In genomic region chr3:167626490-167626889, GRCh38 we compare ENCODE assay signal across 21 cellular contexts. TPM values are rescaled to one million over a fixed set of nuclear protein-coding genes. Genes with fewer than 3 reads are reported as not detected.
DNase-seq lines count a peak whose midpoint lies in the region; ATAC-seq, FAIRE-seq and TF ChIP-seq lines count a peak whose summit lies in the region.
"Had no signal": no experiment of that assay in that cellular context is flagged by ENCODE, and none has a peak within 500 bp of the region (broad histone marks: within the 10 kb centered on the region; RNA-seq: fewer than 3 reads in every experiment).

No MANE protein-coding gene starts in this region.

- H3K36me3 ChIP-seq in pancreas = no peaks in the 10 kb centered on the region
- H3K36me3 ChIP-seq in gastroesophageal sphincter = no peaks in the 10 kb centered on the region
- H3K36me3 ChIP-seq: BE2C, SJCRH30 had no signal

- H3K9me3 ChIP-seq in pancreas (no peaks in the 10 kb centered on the region), gastroesophageal sphincter (no peaks in the 10 kb centered on the region)
- H3K9me3 ChIP-seq: BE2C, SJCRH30 had no signal

- TF ChIP-seq CTCF in pancreas (IDR thresholded peaks at IDR 0.05) = no peak
- no peak for TF ChIP-seq CTCF in gastroesophageal sphincter (IDR thresholded peaks at IDR 0.05)

- no peak for TF ChIP-seq EP300 in gastroesophageal sphincter (IDR thresholded peaks at IDR 0.05)

- ATAC-seq in pancreas (peak; percentile 45 to 57 (median 53)), GM21529 (IDR thresholded peaks at IDR 0.05; ENCODE audit: unreplicated experiment) (no peak), gastroesophageal sphincter (no peak)

- no peak overlapping the region for H3K27ac ChIP-seq in pancreas
- H3K27ac ChIP-seq in gastroesophageal sphincter = no peak overlapping the region
- H3K27ac ChIP-seq: SJCRH30 had no signal

- no peaks in the 10 kb centered on the region for H3K27me3 ChIP-seq in pancreas
- no peaks in the 10 kb centered on the region for H3K27me3 ChIP-seq in gastroesophageal sphincter
- H3K27me3 ChIP-seq: BE2C, SJCRH30 had no signal

- H3K4me1 ChIP-seq in pancreas = no peaks in the 10 kb centered on the region
- peaks cover 0 to 4% (median 0%) of the 10 kb centered on the region in 3 donors for H3K4me1 ChIP-seq in gastroesophageal sphincter
- H3K4me1 ChIP-seq: BE2C, SJCRH30 had no signal

- FAIRE-seq in pancreas (lab: Jason Lieb, UNC) = no peak
- FAIRE-seq: GM19239 had no signal

- intact Hi-C loops in pancreas (cut with DNase I) = no loop called here

- DNase-seq in NCI-H82 (lab: John Stamatoyannopoulos, UW) = peak; percentile 28
- no peak for DNase-seq in NCI-H82 treated with DMSO at 0.1 percent for 48 hours (lab: John Stamatoyannopoulos, UW; ENCODE audit: unreplicated experiment)
- DNase-seq in SW480 (ENCODE audit: low spot score) = peak; percentile 10
- peak in 1 of 6 donors; percentile 17 for DNase-seq in pancreas
- DNase-seq in SHP77 treated with DMSO at 0.1 percent for 48 hours (lab: John Stamatoyannopoulos, UW) = no peak
- DNase-seq in anterior cingulate cortex (lab: John Stamatoyannopoulos, UW) = no peak
- DNase-seq: 8988T; BE2C; CD4-positive, alpha-beta T cell; H7; MV-4-11; NCI-H2081; NCI-H345; NCI-H526; NK-92 treated with Interleukin-12 subunit alpha and Interleukin-12 subunit beta, amount 100 ng/mL, for 24 hours had no signal

- no peak for TF ChIP-seq POLR2A in gastroesophageal sphincter (IDR thresholded peaks at IDR 0.05)

- H3K4me3 ChIP-seq in pancreas (no peak overlapping the region), gastroesophageal sphincter (no peak overlapping the region)
- H3K4me3 ChIP-seq: SJCRH30 had no signal

RNA-seq across cellular contexts. Expression of gene WDR49, which starts 27.3 kb away (rescaled TPM):
- under 1 TPM; 0.14 to 0.79 (median 0.69) TPM for total RNA-seq in pancreas
- under 1 TPM; 0.02 to 0.11 TPM for polyA plus RNA-seq in pancreas
- 1 to 10 TPM; 1.6 to 8.7 (median 4.9) TPM for total RNA-seq in gastroesophageal sphincter
- total RNA-seq: LHCN-M2, OCI-LY7, SJCRH30 had no signal

Comparison
In these comparisons a context has a peak if more than half of its experiments do, and no peak if none do; other contexts are left out.
1. DNase-seq: peak in NCI-H82 (single experiment) and SW480 (single experiment); none in NCI-H82 treated with DMSO at 0.1 percent for 48 hours (single experiment), SHP77 treated with DMSO at 0.1 percent for 48 hours (single experiment) and anterior cingulate cortex (0 of 58).
2. ATAC-seq: peak in pancreas (4 of 4); none in GM21529 (single experiment) and gastroesophageal sphincter (single experiment).